Comparison of ENCODE assay signal across 21 cellular contexts in genomic region chr6:130847546-130847945, GRCh38. TPM values are rescaled to one million over a fixed set of nuclear protein-coding genes. Genes with fewer than 3 reads are reported as not detected.
"Had no signal": no experiment of that assay in that cellular context is flagged by ENCODE, and none has a peak within 500 bp of the region (broad histone marks: within the 10 kb centered on the region; RNA-seq: fewer than 3 reads in every experiment).

No MANE protein-coding gene starts in this region.

- H3K27ac ChIP-seq: neutrophil, parathyroid adenoma had no signal

- H3K9me3 Mint-ChIP-seq: activated naive CD4-positive, alpha-beta T cell treated with anti-CD3 and anti-CD28 coated beads for 36 hours; activated T-helper 2 cell treated with anti-CD3 and anti-CD28 coated beads, Interferon-gamma antibody, Interleukin-2, Interleukin-4, amounts not matched to agents 10 μg/mL and 5 μg/mL and 100 μg/mL, durations not matched to agents 14 hours and 24 hours and 36 hours; central memory CD8-positive, alpha-beta T cell; immature natural killer cell; naive thymus-derived CD8-positive, alpha-beta T cell; T-cell; type B pancreatic cell had no signal

- H3K4me3 Mint-ChIP-seq: activated naive CD4-positive, alpha-beta T cell treated with anti-CD3 and anti-CD28 coated beads for 36 hours; central memory CD8-positive, alpha-beta T cell; immature natural killer cell; T-cell; type B pancreatic cell had no signal

- H2AFZ ChIP-seq: parathyroid adenoma had no signal

- H3K4me1 Mint-ChIP-seq: central memory CD8-positive, alpha-beta T cell had no signal

- H3K9ac ChIP-seq: parathyroid adenoma, SK-N-SH had no signal

- ATAC-seq: gastrocnemius medialis; mucosa of descending colon; naive thymus-derived CD8-positive, alpha-beta T cell; T-cell had no signal

- H3K36me3 ChIP-seq: gastrocnemius medialis, neutrophil had no signal

- H3K27me3 Mint-ChIP-seq: central memory CD8-positive, alpha-beta T cell; naive thymus-derived CD8-positive, alpha-beta T cell; T-cell; type B pancreatic cell had no signal

- H3K4me2 ChIP-seq: SK-N-SH had no signal

- H3K9me3 ChIP-seq: gastrocnemius medialis, heart left ventricle, mucosa of descending colon, neutrophil, SK-N-SH had no signal

- DNase-seq: activated CD4-positive, alpha-beta T cell treated with anti-CD3 and anti-CD28 coated beads, Interleukin-2, amount 50 U/mL, for 48 hours; activated CD4-positive, CD25-positive, alpha-beta regulatory T cell treated with anti-CD3 and anti-CD28 coated beads, Interleukin-2, amount 50 U/mL, for 72 hours; activated naive CD4-positive, alpha-beta T cell treated with anti-CD3 and anti-CD28 coated beads for 36 hours; effector CD8-positive, alpha-beta T cell; gastrocnemius medialis; heart left ventricle; immature natural killer cell; mucosa of descending colon; naive thymus-derived CD8-positive, alpha-beta T cell; SK-N-SH; stimulated activated CD4-positive, alpha-beta T cell treated with anti-CD3 and anti-CD28 coated beads, Interleukin-2, amount 100 ng/mL, for 48 hours; stimulated activated naive CD4-positive, alpha-beta T cell; T-cell; T1000 had no signal

- H3K4me3 ChIP-seq: mucosa of descending colon had no signal

- H3K27me3 ChIP-seq: gastrocnemius medialis, heart left ventricle, neutrophil had no signal

- H3K4me1 ChIP-seq: gastrocnemius medialis, parathyroid adenoma had no signal

- H3K79me2 ChIP-seq: parathyroid adenoma had no signal

- H3K36me3 Mint-ChIP-seq: immature natural killer cell; naive thymus-derived CD8-positive, alpha-beta T cell; T-cell; type B pancreatic cell had no signal

RNA-seq across cellular contexts. Expression of gene SMLR1, which starts 20.3 kb away (rescaled TPM):
- total RNA-seq: activated naive CD4-positive, alpha-beta T cell treated with anti-CD3 and anti-CD28 coated beads for 36 hours; activated T-helper 2 cell treated with anti-CD3 and anti-CD28 coated beads, Interferon-gamma antibody, Interleukin-2, Interleukin-4, amounts not matched to agents 10 μg/mL and 5 μg/mL and 100 μg/mL, durations not matched to agents 14 hours and 24 hours and 36 hours; gastrocnemius medialis; heart left ventricle; lung microvascular endothelial cell; mucosa of descending colon; naive thymus-derived CD8-positive, alpha-beta T cell; subcutaneous adipose tissue; T-cell had no signal
- polyA plus RNA-seq: heart left ventricle; immature natural killer cell; naive thymus-derived CD8-positive, alpha-beta T cell had no signal
